Comparison of ENCODE assay signal across 32 cellular contexts in the genomic region with DNA sequence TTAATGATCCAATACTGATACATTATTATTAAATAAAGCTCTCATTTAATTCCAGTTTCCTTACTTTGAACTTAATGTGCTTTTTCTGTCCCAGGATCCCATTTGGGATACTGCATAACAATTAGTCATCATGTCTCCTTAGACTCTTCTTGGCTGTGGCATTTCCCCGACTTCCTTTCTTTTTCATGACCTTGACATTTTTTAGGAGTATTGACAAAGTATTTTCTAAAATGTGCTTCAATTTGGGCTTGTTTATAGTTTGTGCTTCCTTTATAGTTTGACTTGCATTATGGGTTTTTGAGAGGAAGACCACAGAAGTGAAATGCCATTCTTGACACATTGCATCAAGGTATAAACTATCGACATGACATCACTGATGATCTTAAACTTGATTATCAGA. TPM values are rescaled to one million over a fixed set of nuclear protein-coding genes. Genes with fewer than 3 reads are reported as not detected.
DNase-seq lines count a peak whose midpoint lies in the region; FAIRE-seq and TF ChIP-seq lines count a peak whose summit lies in the region.
"Had no signal": no experiment of that assay in that cellular context is flagged by ENCODE, and none has a peak within 500 bp of the region (broad histone marks: within the 10 kb centered on the region; RNA-seq: fewer than 3 reads in every experiment).

No MANE protein-coding gene starts in this region.

- no peak for TF ChIP-seq POLR2A in endothelial cell of umbilical vein (IDR thresholded peaks at IDR 0.05; ENCODE audit: low read depth, low read length)

- CTCF ChIA-PET in endothelial cell of umbilical vein (lab: Charles Lee) = no interaction called here

- peak; percentile 29 for FAIRE-seq in D721Med (lab: Jason Lieb, UNC)
- FAIRE-seq in endothelial cell of umbilical vein (lab: Jason Lieb, UNC) = peak; percentile 66
- FAIRE-seq: A204.1, A549 had no signal

- no peak overlapping the region for H3K27ac ChIP-seq in endothelial cell of umbilical vein (ENCODE audit: insufficient read depth, low read depth, low read length)
- no peak overlapping the region for H3K27ac ChIP-seq in right atrium auricular region
- H3K27ac ChIP-seq: 22Rv1; A549; BLaER1; BLaER1 treated with 17β-estradiol and CSF1 and Interleukin-3, amounts not matched to agents 10 nM and 100 nM; C4-2B had no signal

- H3K4me3 ChIP-seq in endothelial cell of umbilical vein (replicated peaks in 1 of 3; ENCODE audit: insufficient read depth in 1 of 3, low read depth in 1 of 3, low read length in 3 of 3) (no peak overlapping the region), right atrium auricular region (no peak overlapping the region)
- H3K4me3 ChIP-seq: A549; BLaER1; BLaER1 treated with 17β-estradiol and CSF1 and Interleukin-3, amounts not matched to agents 10 nM and 100 nM had no signal

- no peak overlapping the region for H2AFZ ChIP-seq in endothelial cell of umbilical vein (ENCODE audit: low read depth, low read length)

- POLR2A ChIA-PET in endothelial cell of umbilical vein (lab: Charles Lee) = no interaction called here

- H3K4me2 ChIP-seq in endothelial cell of umbilical vein (ENCODE audit: insufficient read depth, low read length) = peak overlapping the region; percentile 59
- H3K4me2 ChIP-seq: A549, BLaER1 had no signal

- H3K79me2 ChIP-seq in endothelial cell of umbilical vein (ENCODE audit: control insufficient read depth, insufficient read depth, low read length) = no peaks in the 10 kb centered on the region

- H3K27me3 ChIP-seq in endothelial cell of umbilical vein (ENCODE audit: control insufficient read depth in 2 of 2, insufficient read depth in 2 of 2, low read length in 2 of 2) (no peaks in the 10 kb centered on the region), right atrium auricular region (no peaks in the 10 kb centered on the region)
- H3K27me3 ChIP-seq: BE2C; BLaER1; BLaER1 treated with 17β-estradiol and CSF1 and Interleukin-3, amounts not matched to agents 10 nM and 100 nM had no signal

- no peaks in the 10 kb centered on the region for H3K9me1 ChIP-seq in endothelial cell of umbilical vein (replicated peaks; ENCODE audit: control insufficient read depth, extremely low read depth, insufficient read depth, low read length)

- TF ChIP-seq CTCF in D721Med (IDR thresholded peaks at IDR 0.05; ENCODE audit: insufficient read depth, missing control alignments) (no peak), endothelial cell of umbilical vein (IDR thresholded peaks at IDR 0.05; ENCODE audit: extremely low read depth in 1 of 2, insufficient read depth in 1 of 2, low read depth in 1 of 2, low read length in 2 of 2) (no peak), right atrium auricular region (IDR thresholded peaks at IDR 0.05) (no peak)

- H3K36me3 ChIP-seq in endothelial cell of umbilical vein (ENCODE audit: control insufficient read depth in 2 of 2, extremely low read depth in 1 of 2, insufficient read depth in 2 of 2, low read length in 2 of 2) = no peaks in the 10 kb centered on the region
- H3K36me3 ChIP-seq in right atrium auricular region = no peaks in the 10 kb centered on the region
- H3K36me3 ChIP-seq: BE2C; BLaER1; BLaER1 treated with 17β-estradiol and CSF1 and Interleukin-3, amounts not matched to agents 10 nM and 100 nM had no signal

- no peak for DNase-seq in D721Med (ENCODE audit: insufficient read length, low spot score)
- DNase-seq in dermis blood vessel endothelial cell = peak; percentile 60
- DNase-seq in endothelial cell of umbilical vein (ENCODE audit: low read depth, low spot score) = peak; percentile 22
- DNase-seq in Kasumi-1 (lab: John Stamatoyannopoulos, UW) = no peak
- DNase-seq in right atrium auricular region (ENCODE audit: low spot score) = no peak
- no peak for DNase-seq in HUDEP-2 (lab: John Stamatoyannopoulos, UW; ENCODE audit: unreplicated experiment in 76 of 76)
- DNase-seq: 8988T; ACHN; AML-193; BE2C; C1 segment of cervical spinal cord; Calu3; CD4-positive, alpha-beta memory T cell; CD4-positive, alpha-beta T cell; CD4-positive, CD25-positive, alpha-beta regulatory T cell; CD8-positive, alpha-beta memory T cell; CD8-positive, alpha-beta T cell; COR-L47; DMS 273 treated with DMSO at 0.1 percent for 48 hours; DMS153; DMS79; DMS79 treated with DMSO at 0.1 percent for 48 hours; DND-41; EL had no signal

- no peaks in the 10 kb centered on the region for H3K9me3 ChIP-seq in endothelial cell of umbilical vein (replicated peaks; ENCODE audit: control insufficient read depth, insufficient read depth, low read length)
- H3K9me3 ChIP-seq in right atrium auricular region = no peaks in the 10 kb centered on the region
- H3K9me3 ChIP-seq: A549, BE2C, Caco-2 had no signal

- H3K9ac ChIP-seq in endothelial cell of umbilical vein (replicated peaks; ENCODE audit: extremely low read depth, insufficient read depth, low read length) = no peak overlapping the region
- H3K9ac ChIP-seq: BLaER1; BLaER1 treated with 17β-estradiol and CSF1 and Interleukin-3, amounts not matched to agents 10 nM and 100 nM had no signal

- H3K4me1 ChIP-seq in endothelial cell of umbilical vein (ENCODE audit: control insufficient read depth, extremely low read depth, insufficient read depth, low read length) (peaks cover 10% of the 10 kb centered on the region), right atrium auricular region (no peaks in the 10 kb centered on the region)
- H3K4me1 ChIP-seq: A549, BE2C had no signal

- BruUV-seq in endothelial cell of umbilical vein (replicated peaks; lab: Mats Ljungman, UMichigan) = no TSS peak

- dilution Hi-C loops in endothelial cell of umbilical vein (cut with MboI; ENCODE audit: extremely low pct_ligation_motif_present, low sequenced_read_pairs) = no loop called here

- intact Hi-C loops in endothelial cell of umbilical vein (cut with micrococcal nuclease) = no loop called here

- H4K20me1 ChIP-seq in endothelial cell of umbilical vein (replicated peaks; ENCODE audit: control insufficient read depth, extremely low read depth, insufficient read depth, low read length) = no peaks in the 10 kb centered on the region
- H4K20me1 ChIP-seq: BLaER1; BLaER1 treated with 17β-estradiol and CSF1 and Interleukin-3, amounts not matched to agents 10 nM and 100 nM had no signal

TF ChIP-seq in endothelial cell of umbilical vein, 7 proteins besides CTCF, POLR2A, EP300 and RAD21:
- TF ChIP-seq MYC (IDR thresholded peaks at IDR 0.05; ENCODE audit: low read depth, low read length) (no peak), JUN (IDR thresholded peaks at IDR 0.05; ENCODE audit: borderline replicate concordance, insufficient read depth, insufficient read length, low read depth) (peak; percentile 14), EZH2 (IDR thresholded peaks at IDR 0.05; ENCODE audit: borderline replicate concordance, low read depth, low read length, severe bottlenecking) (no peak), FOS (IDR thresholded peaks at IDR 0.05; ENCODE audit: borderline replicate concordance, insufficient read depth, low read length) (peak; percentile 48), POLR2AphosphoS5 (IDR thresholded peaks at IDR 0.05; ENCODE audit: insufficient read depth, low read depth, low read length) (no peak)

RNA-seq across cellular contexts. Expression of gene KIF5C, which starts 46.1 kb away (rescaled TPM):
- total RNA-seq in dermis blood vessel endothelial cell (0.14 and 0.34 TPM in 2 replicates), endothelial cell of umbilical vein (0.21 and 0.55 TPM in 2 replicates), right atrium auricular region (1 to 10 TPM; 1.6 to 2.2 TPM)
- 0.01 TPM in 1 of 2 replicates, not detected in the other for polyA plus RNA-seq in endothelial cell of umbilical vein
- polyA plus RNA-seq in endothelial cell of umbilical vein (2011; cell fraction: cytosol; rRNA removed) = 0.01 and 0.06 TPM in 2 replicates
- 0.04 and 0.09 TPM in 2 replicates for polyA plus RNA-seq in endothelial cell of umbilical vein (2011; cell fraction: nucleus; rRNA removed)
- polyA plus RNA-seq in endothelial cell of umbilical vein (2012) = 0.20 and 0.29 TPM in 2 replicates
- polyA minus RNA-seq in endothelial cell of umbilical vein = 0.24 TPM in 1 of 2 replicates, not detected in the other
- not detected for polyA minus RNA-seq in endothelial cell of umbilical vein (2011; cell fraction: cytosol; rRNA and poly(A)+ RNA removed)
- polyA minus RNA-seq in endothelial cell of umbilical vein (2011; cell fraction: nucleus; rRNA and poly(A)+ RNA removed) = not detected in 2 replicates
- polyA plus RNA-seq: CD14-positive monocyte had no signal

Comparison
In these comparisons a context has a peak if more than half of its experiments do, and no peak if none do; other contexts are left out.
1. DNase-seq: peak in dermis blood vessel endothelial cell (single experiment) and endothelial cell of umbilical vein (single experiment); none in D721Med (single experiment), Kasumi-1 (0 of 2), right atrium auricular region (single experiment) and HUDEP-2 (0 of 76).